Comparison of ENCODE assay signal across 8 cellular contexts in the genomic region with DNA sequence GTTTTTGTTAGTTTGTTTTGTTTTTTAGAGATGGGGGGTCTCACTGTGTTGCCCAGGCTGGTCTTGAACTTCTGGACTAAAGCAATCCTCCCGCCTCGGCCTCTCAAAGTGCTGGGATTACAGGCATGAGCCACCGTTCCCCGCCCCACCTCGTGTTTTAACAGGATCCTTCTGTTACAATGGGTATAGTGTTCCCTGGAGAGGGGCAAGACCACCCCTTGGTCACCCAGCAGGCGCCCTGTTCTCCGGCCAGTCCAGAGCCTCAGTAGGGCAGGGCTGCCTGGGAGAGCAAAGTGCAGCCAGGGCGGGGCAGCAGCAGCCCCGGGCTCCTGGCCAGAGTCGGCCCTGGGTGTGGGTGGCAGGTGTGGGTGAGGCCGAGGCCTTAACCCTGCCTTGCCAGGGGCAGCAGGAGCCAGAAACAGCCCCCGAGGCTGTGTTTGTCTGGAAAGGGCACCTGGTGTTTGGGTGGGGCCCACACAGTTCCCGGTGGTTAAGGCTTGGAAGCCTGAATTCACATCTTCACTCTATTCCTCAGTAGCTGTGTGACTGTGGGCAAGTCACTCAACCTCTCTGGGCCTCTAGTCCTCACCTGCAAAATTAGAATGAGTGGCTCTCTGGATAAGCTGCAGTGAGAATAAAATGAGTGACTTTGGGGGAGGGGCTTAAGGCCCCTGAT. TPM values are rescaled to one million over a fixed set of nuclear protein-coding genes. Genes with fewer than 3 reads are reported as not detected.
DNase-seq lines count a peak whose midpoint lies in the region; ATAC-seq, FAIRE-seq and TF ChIP-seq lines count a peak whose summit lies in the region.

No MANE protein-coding gene starts in this region.

- peak overlapping the region; percentile 97 for H3K27ac Mint-ChIP-seq in activated naive CD4-positive, alpha-beta T cell treated with anti-CD3 and anti-CD28 coated beads for 36 hours

- peak overlapping the region; percentile 9 for H3K9ac ChIP-seq in mesenchymal stem cell (ENCODE audit: low read length)

- WGBS in mesenchymal stem cell: 94% methylated on average over 11 of the region's 13 CpGs
- WGBS in upper lobe of left lung, 2 donors: 44 to 55% methylated on average over 8 to 13 of the region's 13 CpGs
- 63 to 69% (median 68%) methylated on average over 13 of the region's 13 CpGs for WGBS in ovary, 3 donors

- no peak for TF ChIP-seq EP300 in upper lobe of left lung (IDR thresholded peaks at IDR 0.05)
- TF ChIP-seq EP300 in ovary (IDR thresholded peaks at IDR 0.05): no peak

- FAIRE-seq in HTR-8/SVneo (lab: Jason Lieb, UNC): no peak

- H3K36me3 ChIP-seq in ascending aorta: peaks cover 28 to 31% of the 10 kb centered on the region in 2 donors
- H3K36me3 ChIP-seq in mesenchymal stem cell (ENCODE audit: control insufficient read depth in 1 of 2, insufficient read depth in 2 of 2, low read depth in 1 of 2, low read length in 2 of 2): peaks cover 11 to 49% of the 10 kb centered on the region in 2 experiments
- peaks cover 3 to 30% (median 20%) of the 10 kb centered on the region in 4 donors for H3K36me3 ChIP-seq in upper lobe of left lung
- H3K36me3 ChIP-seq in ovary: no peaks in the 10 kb centered on the region

- H3K9me3 Mint-ChIP-seq in activated naive CD4-positive, alpha-beta T cell treated with anti-CD3 and anti-CD28 coated beads for 36 hours: no peaks in the 10 kb centered on the region

- no peak overlapping the region for H4K91ac ChIP-seq in mesenchymal stem cell (ENCODE audit: low read length)

- no peak overlapping the region for H2AK5ac ChIP-seq in mesenchymal stem cell (ENCODE audit: low read length, severe bottlenecking)

- H4K8ac ChIP-seq in mesenchymal stem cell (ENCODE audit: low read length): no peak overlapping the region

- H2BK5ac ChIP-seq in mesenchymal stem cell (ENCODE audit: low read depth, low read length, poor library complexity, severe bottlenecking): no peak overlapping the region

- H3K4me2 ChIP-seq in mesenchymal stem cell (ENCODE audit: low read length, poor library complexity, severe bottlenecking): no peak overlapping the region

- peak overlapping the region in 1 of 2 experiments; percentile 55 for H3K14ac ChIP-seq in mesenchymal stem cell (ENCODE audit: low read length in 2 of 2)

- H3K4ac ChIP-seq in mesenchymal stem cell (ENCODE audit: low read depth in 1 of 2, low read length in 2 of 2): no peak overlapping the region

- CTCF ChIA-PET in activated naive CD4-positive, alpha-beta T cell treated with anti-CD3 and anti-CD28 coated beads for 36 hours (lab: Charles Lee): interaction anchor here (1.6 to 2.2 kb wide), 3 partner anchors 9 to 127 kb away, joined by 5 to 8 read pairs (median 7); no protein-coding TSS in a partner anchor

- no peak overlapping the region for H2BK12ac ChIP-seq in mesenchymal stem cell (ENCODE audit: low read length in 2 of 2)

- H3K18ac ChIP-seq in mesenchymal stem cell (ENCODE audit: low read depth in 1 of 2, low read length in 2 of 2): no peak overlapping the region

- H3K79me1 ChIP-seq in mesenchymal stem cell (replicated peaks; ENCODE audit: low read length, poor library complexity, severe bottlenecking): peaks cover 7% of the 10 kb centered on the region

- no peak overlapping the region for H3K23ac ChIP-seq in mesenchymal stem cell (ENCODE audit: low read length in 2 of 2)

- no peak for DNase-seq in activated naive CD4-positive, alpha-beta T cell treated with anti-CD3 and anti-CD28 coated beads for 36 hours
- no peak for DNase-seq in activated naive CD4-positive, alpha-beta T cell treated with anti-CD3 and anti-CD28 coated beads, Interleukin-2, amount 50 U/mL, for 16 hours
- DNase-seq in ascending aorta (ENCODE audit: low spot score in 2 of 2): no peak
- no peak for DNase-seq in mesenchymal stem cell
- peak; percentile 66 to 84 for DNase-seq in upper lobe of left lung
- no peak for DNase-seq in cerebellar cortex (ENCODE audit: low spot score)
- DNase-seq in HTR-8/SVneo (ENCODE audit: insufficient read length, low spot score): no peak
- no peak for DNase-seq in ovary

- H3K27me3 ChIP-seq in ascending aorta (no peaks in the 10 kb centered on the region), mesenchymal stem cell (ENCODE audit: control insufficient read depth in 1 of 2, insufficient read depth in 1 of 2, low read length in 2 of 2) (no peaks in the 10 kb centered on the region), upper lobe of left lung (no peaks in the 10 kb centered on the region), ovary (no peaks in the 10 kb centered on the region)

- H3K27me3 Mint-ChIP-seq in activated naive CD4-positive, alpha-beta T cell treated with anti-CD3 and anti-CD28 coated beads for 36 hours (ENCODE audit: low read depth): no peaks in the 10 kb centered on the region

- no peak overlapping the region for H3K4me3 Mint-ChIP-seq in activated naive CD4-positive, alpha-beta T cell treated with anti-CD3 and anti-CD28 coated beads for 36 hours

- H3K4me1 Mint-ChIP-seq in activated naive CD4-positive, alpha-beta T cell treated with anti-CD3 and anti-CD28 coated beads for 36 hours (ENCODE audit: low read depth): peaks cover 53% of the 10 kb centered on the region

- TF ChIP-seq CTCF in ascending aorta (IDR thresholded peaks at IDR 0.05) (no peak), upper lobe of left lung (IDR thresholded peaks at IDR 0.05) (no peak), ovary (IDR thresholded peaks at IDR 0.05) (no peak)

- H3K4me3 ChIP-seq in ascending aorta: no peak overlapping the region
- H3K4me3 ChIP-seq in mesenchymal stem cell (ENCODE audit: insufficient read depth in 1 of 2, low read depth in 1 of 2, low read length in 2 of 2): no peak overlapping the region
- peak overlapping the region in 2 of 4 donors; percentile 1 to 13 for H3K4me3 ChIP-seq in upper lobe of left lung
- H3K4me3 ChIP-seq in ovary: no peak overlapping the region

- H3K9me3 ChIP-seq in ascending aorta (no peaks in the 10 kb centered on the region), mesenchymal stem cell (ENCODE audit: control insufficient read depth, low read length) (no peaks in the 10 kb centered on the region), upper lobe of left lung (no peaks in the 10 kb centered on the region), ovary (no peaks in the 10 kb centered on the region)

- H3K36me3 Mint-ChIP-seq in activated naive CD4-positive, alpha-beta T cell treated with anti-CD3 and anti-CD28 coated beads for 36 hours (ENCODE audit: low read depth): peaks cover 16% of the 10 kb centered on the region

- H3K27ac ChIP-seq in ascending aorta (peak overlapping the region; percentile 30 to 52), mesenchymal stem cell (ENCODE audit: low read length, poor library complexity, severe bottlenecking) (no peak overlapping the region), upper lobe of left lung (peak overlapping the region; percentile 78 to 97 (median 88)), ovary (no peak overlapping the region)

- no peak for TF ChIP-seq POLR2A in upper lobe of left lung (IDR thresholded peaks at IDR 0.05)
- TF ChIP-seq POLR2A in ovary (IDR thresholded peaks at IDR 0.05): no peak

- no peak overlapping the region for H2AFZ ChIP-seq in mesenchymal stem cell (ENCODE audit: low read depth, low read length)

- ATAC-seq in upper lobe of left lung (ENCODE audit: low FRiP score in 2 of 2): peak; percentile 51 to 54

- H2BK15ac ChIP-seq in mesenchymal stem cell (ENCODE audit: low read depth, poor library complexity, severe bottlenecking): no peak overlapping the region

- H3K4me1 ChIP-seq in ascending aorta (peaks cover 0 to 22% of the 10 kb centered on the region in 2 donors), mesenchymal stem cell (ENCODE audit: control insufficient read depth, insufficient read depth, low read depth, low read length) (peaks cover 17% of the 10 kb centered on the region), upper lobe of left lung (peaks cover 43 to 68% (median 56%) of the 10 kb centered on the region in 4 donors), ovary (ENCODE audit: insufficient read depth) (peaks cover 4% of the 10 kb centered on the region)

- H2BK120ac ChIP-seq in mesenchymal stem cell (ENCODE audit: low read depth, low read length): no peak overlapping the region

- intact Hi-C loops in activated naive CD4-positive, alpha-beta T cell treated with anti-CD3 and anti-CD28 coated beads for 36 hours (cut with micrococcal nuclease): loop anchor here (1.0 kb wide), 1 partner anchor 7 kb away; a partner anchor contains a TSS
- intact Hi-C loops in ascending aorta (cut with DNase I): loop anchor here (1.0 kb wide), 1 partner anchor 15 kb away; no protein-coding TSS in a partner anchor
- intact Hi-C loops in ovary (cut with DNase I): no loop called here

RNA-seq across cellular contexts. Expression of a gene that starts 7.2 kb away (rescaled TPM):
- 10 to 100 TPM; 94.5 to 99.6 TPM for total RNA-seq in activated naive CD4-positive, alpha-beta T cell treated with anti-CD3 and anti-CD28 coated beads for 36 hours
- total RNA-seq in ascending aorta (110 TPM), upper lobe of left lung (100 to 1,000 TPM in 4 of 6 donors, 10 to 100 TPM in 2; 68.1 to 266 (median 143) TPM), ovary (10 to 100 TPM; 15.7 to 83.2 (median 58.2) TPM)
- 106 TPM for polyA plus RNA-seq in mesenchymal stem cell (2013, experiment 1 of 2)
- 104 TPM for polyA plus RNA-seq in mesenchymal stem cell (2013, experiment 2 of 2)
- polyA plus RNA-seq in ovary: 10 to 100 TPM; 23.9 to 48.4 TPM

RNA-seq across cellular contexts. Expression of a gene that starts 16.3 kb away (rescaled TPM):
- total RNA-seq in activated naive CD4-positive, alpha-beta T cell treated with anti-CD3 and anti-CD28 coated beads for 36 hours: 1 to 10 TPM; 2.3 to 2.5 TPM
- total RNA-seq in ascending aorta: 2.2 TPM
- 2.3 TPM for polyA plus RNA-seq in mesenchymal stem cell (2013, experiment 1 of 2)
- 2.1 TPM for polyA plus RNA-seq in mesenchymal stem cell (2013, experiment 2 of 2)
- total RNA-seq in upper lobe of left lung: 1 to 10 TPM in 3 of 6 donors, under 1 TPM in 2, not detected in 1; 0.89 to 6.3 (median 1.1) TPM
- 1 to 10 TPM in 3 of 7 donors, under 1 TPM in 3, not detected in 1; 0.40 to 1.7 (median 1.0) TPM for total RNA-seq in ovary
- polyA plus RNA-seq in ovary: under 1 TPM; 0.21 to 0.93 TPM

RNA-seq across cellular contexts. Expression of a gene that starts 17.7 kb away (rescaled TPM):
- total RNA-seq in activated naive CD4-positive, alpha-beta T cell treated with anti-CD3 and anti-CD28 coated beads for 36 hours: under 1 TPM; 0.69 to 0.84 TPM
- total RNA-seq in ascending aorta (37.1 TPM), upper lobe of left lung (10 to 100 TPM in 3 of 6 donors, 1 to 10 TPM in 3; 5.2 to 17.8 (median 11.1) TPM), ovary (1 to 10 TPM in 5 of 7 donors, under 1 TPM in 2; 0.63 to 4.7 (median 2.5) TPM)
- polyA plus RNA-seq in mesenchymal stem cell (2013, experiment 1 of 2): 30.0 TPM
- 31.0 TPM for polyA plus RNA-seq in mesenchymal stem cell (2013, experiment 2 of 2)
- polyA plus RNA-seq in ovary: 1 to 10 TPM; 3.0 to 5.0 TPM

RNA-seq across cellular contexts. Expression of a gene that starts 46.7 kb away (rescaled TPM):
- 1 to 10 TPM; 8.0 to 8.7 TPM for total RNA-seq in activated naive CD4-positive, alpha-beta T cell treated with anti-CD3 and anti-CD28 coated beads for 36 hours
- total RNA-seq in ascending aorta (511 TPM), upper lobe of left lung (100 to 1,000 TPM in 2 of 6 donors, 10 to 100 TPM in 2, 1 to 10 TPM in 1, not detected in 1; 8.8 to 152 (median 94.9) TPM), ovary (100 to 1,000 TPM in 3 of 7 donors, 10 to 100 TPM in 2, 1 to 10 TPM in 2; 2.9 to 295 (median 44.3) TPM)
- 167 TPM for polyA plus RNA-seq in mesenchymal stem cell (2013, experiment 1 of 2)
- polyA plus RNA-seq in mesenchymal stem cell (2013, experiment 2 of 2): 130 TPM
- 100 to 1,000 TPM in 1 of 2 donors, 1 to 10 TPM in 1; 4.9 to 142 TPM for polyA plus RNA-seq in ovary

Comparison
In these comparisons a context has a peak if more than half of its experiments do, and no peak if none do; other contexts are left out.
1. DNase-seq: peak in upper lobe of left lung (2 of 2); none in activated naive CD4-positive, alpha-beta T cell treated with anti-CD3 and anti-CD28 coated beads for 36 hours (single experiment), activated naive CD4-positive, alpha-beta T cell treated with anti-CD3 and anti-CD28 coated beads, Interleukin-2, amount 50 U/mL, for 16 hours (single experiment), ascending aorta (0 of 2), mesenchymal stem cell (single experiment), cerebellar cortex (single experiment), HTR-8/SVneo (single experiment) and ovary (0 of 5).
2. H3K27ac ChIP-seq: peak in ascending aorta (2 of 2) and upper lobe of left lung (4 of 4); none in mesenchymal stem cell (single experiment) and ovary (0 of 2).
3. intact Hi-C loops: an anchor here in activated naive CD4-positive, alpha-beta T cell treated with anti-CD3 and anti-CD28 coated beads for 36 hours (1.0 kb wide) and ascending aorta (1.0 kb wide); none called in ovary.